In genomic region chrX:47239898-47240545, GRCh38 we compare ENCODE assay signal across 18 cellular contexts. TPM values are rescaled to one million over a fixed set of nuclear protein-coding genes. Genes with fewer than 3 reads are reported as not detected.
DNase-seq lines count a peak whose midpoint lies in the region; ATAC-seq, FAIRE-seq and TF ChIP-seq lines count a peak whose summit lies in the region.
"Had no signal": no experiment of that assay in that cellular context is flagged by ENCODE, and none has a peak within 500 bp of the region (broad histone marks: within the 10 kb centered on the region; RNA-seq: fewer than 3 reads in every experiment).

No MANE protein-coding gene starts in this region.

- no peak overlapping the region for H3K4me2 ChIP-seq in astrocyte (ENCODE audit: low read length)
- H3K4me2 ChIP-seq: BLaER1 treated with 17β-estradiol and CSF1 and Interleukin-3, amounts not matched to agents 10 nM and 100 nM had no signal

- peaks cover 49% of the 10 kb centered on the region for H3K79me2 ChIP-seq in astrocyte (ENCODE audit: insufficient read depth, low read length)

- H3K27me3 Mint-ChIP-seq in activated naive CD8-positive, alpha-beta T cell = no peaks in the 10 kb centered on the region
- H3K27me3 Mint-ChIP-seq in activated naive CD8-positive, alpha-beta T cell treated with anti-CD3 and anti-CD28 coated beads for 36 hours = no peaks in the 10 kb centered on the region
- H3K27me3 Mint-ChIP-seq in astrocyte (ENCODE audit: low read depth, unreplicated experiment) = no peaks in the 10 kb centered on the region
- no peaks in the 10 kb centered on the region for H3K27me3 Mint-ChIP-seq in nephron progenitor cell (ENCODE audit: low read depth, poor library complexity)
- H3K27me3 Mint-ChIP-seq: CD4-positive, CD25-positive, alpha-beta regulatory T cell had no signal

- H3K27ac ChIP-seq in astrocyte (ENCODE audit: low read depth, low read length) (no peak overlapping the region), ovary (no peak overlapping the region)
- H3K27ac ChIP-seq: BLaER1 treated with 17β-estradiol and CSF1 and Interleukin-3, amounts not matched to agents 10 nM and 100 nM had no signal

- 92 to 94% (median 94%) methylated on average over 12 of the region's 12 CpGs for WGBS in ovary, 3 donors

- TF ChIP-seq CTCF in astrocyte (IDR thresholded peaks at IDR 0.05; ENCODE audit: insufficient read depth, low read depth, low read length) (no peak), nephron progenitor cell (IDR thresholded peaks at IDR 0.05) (no peak), ovary (IDR thresholded peaks at IDR 0.05) (no peak)

- H3K27me3 ChIP-seq in astrocyte (ENCODE audit: insufficient read depth, low read length) (no peaks in the 10 kb centered on the region), ovary (no peaks in the 10 kb centered on the region)

- H4K20me1 ChIP-seq in astrocyte (ENCODE audit: insufficient read depth, low read length) = peaks cover 18% of the 10 kb centered on the region

- no peak overlapping the region for H2AFZ ChIP-seq in astrocyte (ENCODE audit: low read depth, low read length)

- H3K4me3 Mint-ChIP-seq in activated naive CD8-positive, alpha-beta T cell = no peak overlapping the region
- H3K4me3 Mint-ChIP-seq in activated naive CD8-positive, alpha-beta T cell treated with anti-CD3 and anti-CD28 coated beads for 36 hours = no peak overlapping the region
- no peak overlapping the region for H3K4me3 Mint-ChIP-seq in astrocyte (ENCODE audit: unreplicated experiment)
- no peak overlapping the region for H3K4me3 Mint-ChIP-seq in nephron progenitor cell
- H3K4me3 Mint-ChIP-seq: CD4-positive, CD25-positive, alpha-beta regulatory T cell; HFFc6 had no signal

- no peak for TF ChIP-seq POLR2A in ovary (IDR thresholded peaks at IDR 0.05)

- H3K4me1 Mint-ChIP-seq in activated naive CD8-positive, alpha-beta T cell (ENCODE audit: low read depth) = peaks cover 26% of the 10 kb centered on the region
- H3K4me1 Mint-ChIP-seq in activated naive CD8-positive, alpha-beta T cell treated with anti-CD3 and anti-CD28 coated beads for 36 hours = peaks cover 19% of the 10 kb centered on the region
- H3K4me1 Mint-ChIP-seq in astrocyte (ENCODE audit: low read depth, unreplicated experiment) (no peaks in the 10 kb centered on the region), nephron progenitor cell (peaks cover 28% of the 10 kb centered on the region)

- H3K9me3 ChIP-seq in astrocyte (ENCODE audit: insufficient read depth, low read depth, low read length) (no peaks in the 10 kb centered on the region), ovary (no peaks in the 10 kb centered on the region)

- no peak for TF ChIP-seq EP300 in ovary (IDR thresholded peaks at IDR 0.05)

- peak overlapping the region; percentile 54 for H3K27ac Mint-ChIP-seq in activated naive CD8-positive, alpha-beta T cell
- no peak overlapping the region for H3K27ac Mint-ChIP-seq in activated naive CD8-positive, alpha-beta T cell treated with anti-CD3 and anti-CD28 coated beads for 36 hours
- H3K27ac Mint-ChIP-seq in astrocyte (ENCODE audit: unreplicated experiment) (no peak overlapping the region), nephron progenitor cell (peak overlapping the region; percentile 73)
- H3K27ac Mint-ChIP-seq: CD4-positive, CD25-positive, alpha-beta regulatory T cell; HFFc6 had no signal

- no peak for ATAC-seq in HG03457 (IDR thresholded peaks at IDR 0.05; ENCODE audit: unreplicated experiment)
- ATAC-seq: GM12878 had no signal

- DNase-seq in activated naive CD8-positive, alpha-beta T cell treated with anti-CD3 and anti-CD28 coated beads for 36 hours = no peak
- DNase-seq in astrocyte (ENCODE audit: low read depth) (no peak), nephron progenitor cell (no peak), SHP77 (lab: John Stamatoyannopoulos, UW) (no peak), ovary (no peak)
- DNase-seq: 8988T; ACHN; Calu3; CD4-positive, CD25-positive, alpha-beta regulatory T cell; DMS 273 treated with DMSO at 0.1 percent for 48 hours; HCEC 1CT; HFFc6 had no signal

- intact Hi-C loops in ovary (cut with DNase I) = no loop called here

- H3K4me1 ChIP-seq in astrocyte (ENCODE audit: insufficient read depth, low read length) (peaks cover 4% of the 10 kb centered on the region), ovary (ENCODE audit: insufficient read depth) (no peaks in the 10 kb centered on the region)

- no peaks in the 10 kb centered on the region for H3K9me3 Mint-ChIP-seq in activated naive CD8-positive, alpha-beta T cell (ENCODE audit: low read depth)
- no peaks in the 10 kb centered on the region for H3K9me3 Mint-ChIP-seq in activated naive CD8-positive, alpha-beta T cell treated with anti-CD3 and anti-CD28 coated beads for 36 hours
- H3K9me3 Mint-ChIP-seq in astrocyte (ENCODE audit: unreplicated experiment) = no peaks in the 10 kb centered on the region
- H3K9me3 Mint-ChIP-seq in nephron progenitor cell = no peaks in the 10 kb centered on the region
- H3K9me3 Mint-ChIP-seq: CD4-positive, CD25-positive, alpha-beta regulatory T cell; HFFc6 had no signal

- H3K36me3 ChIP-seq in astrocyte (ENCODE audit: insufficient read depth, low read length) = peaks cover 5% of the 10 kb centered on the region
- H3K36me3 ChIP-seq in ovary = no peaks in the 10 kb centered on the region

- no peak overlapping the region for H3K4me3 ChIP-seq in astrocyte (ENCODE audit: insufficient read depth, low read depth, low read length)
- no peak overlapping the region for H3K4me3 ChIP-seq in ovary
- H3K4me3 ChIP-seq: BLaER1 treated with 17β-estradiol and CSF1 and Interleukin-3, amounts not matched to agents 10 nM and 100 nM; GM12878 had no signal

- peak; percentile 5 for FAIRE-seq in astrocyte (lab: Jason Lieb, UNC)
- FAIRE-seq: GM12878, GM19239, H1 had no signal

- H3K9ac ChIP-seq in astrocyte (ENCODE audit: low read length) = no peak overlapping the region
- H3K9ac ChIP-seq: BLaER1 treated with 17β-estradiol and CSF1 and Interleukin-3, amounts not matched to agents 10 nM and 100 nM had no signal

- H3K36me3 Mint-ChIP-seq in activated naive CD8-positive, alpha-beta T cell = peaks cover 3% of the 10 kb centered on the region
- peaks cover 11% of the 10 kb centered on the region for H3K36me3 Mint-ChIP-seq in activated naive CD8-positive, alpha-beta T cell treated with anti-CD3 and anti-CD28 coated beads for 36 hours
- H3K36me3 Mint-ChIP-seq in astrocyte (ENCODE audit: low read depth, unreplicated experiment) = peaks cover 13% of the 10 kb centered on the region
- peaks cover 61% of the 10 kb centered on the region for H3K36me3 Mint-ChIP-seq in nephron progenitor cell (ENCODE audit: low read depth)

RNA-seq across cellular contexts. Expression of gene USP11, which starts 7.2 kb away (rescaled TPM):
- 10 to 100 TPM; 45.3 to 49.5 TPM for total RNA-seq in activated naive CD8-positive, alpha-beta T cell treated with anti-CD3 and anti-CD28 coated beads for 36 hours
- total RNA-seq in astrocyte = 75.7 and 80.8 TPM in 2 replicates
- 100 to 1,000 TPM in 5 of 7 donors, 10 to 100 TPM in 2; 55.6 to 166 (median 135) TPM for total RNA-seq in ovary
- 10 to 100 TPM; 65.6 to 87.8 TPM for polyA plus RNA-seq in ovary

RNA-seq across cellular contexts. Expression of gene CDK16, which starts 21.5 kb away (rescaled TPM):
- 10 to 100 TPM; 49.9 to 51.3 TPM for total RNA-seq in activated naive CD8-positive, alpha-beta T cell treated with anti-CD3 and anti-CD28 coated beads for 36 hours
- 110 and 128 TPM in 2 replicates for total RNA-seq in astrocyte
- total RNA-seq in ovary = 10 to 100 TPM; 40.9 to 99.0 (median 72.1) TPM
- polyA plus RNA-seq in ovary = 10 to 100 TPM; 41.2 to 46.0 TPM

RNA-seq across cellular contexts. Expression of gene UBA1, which starts 46.4 kb away (rescaled TPM):
- total RNA-seq in activated naive CD8-positive, alpha-beta T cell treated with anti-CD3 and anti-CD28 coated beads for 36 hours = 100 to 1,000 TPM; 219 to 227 TPM
- total RNA-seq in astrocyte (232 and 244 TPM in 2 replicates), ovary (100 to 1,000 TPM in 6 of 7 donors, 10 to 100 TPM in 1; 91.8 to 196 (median 177) TPM)
- polyA plus RNA-seq in ovary = 100 to 1,000 TPM in 1 of 2 donors, 10 to 100 TPM in 1; 90.0 to 129 TPM

Comparison
In these comparisons a context has a peak if more than half of its experiments do, and no peak if none do; other contexts are left out.
1. H3K27ac Mint-ChIP-seq: peak in activated naive CD8-positive, alpha-beta T cell (single experiment) and nephron progenitor cell (single experiment); none in activated naive CD8-positive, alpha-beta T cell treated with anti-CD3 and anti-CD28 coated beads for 36 hours (single experiment) and astrocyte (single experiment).